In genomic region chr1:115196291-115196690, GRCh38 we compare ENCODE assay signal across 30 cellular contexts.
"Had no signal": no experiment of that assay in that cellular context is flagged by ENCODE, and none has a peak within 500 bp of the region (broad histone marks: within the 10 kb centered on the region; RNA-seq: fewer than 3 reads in every experiment).

No MANE protein-coding gene starts in this region.

- H3K27me3 ChIP-seq: adrenal gland, body of pancreas, esophagus squamous epithelium had no signal

- H3K4me1 ChIP-seq: esophagus squamous epithelium had no signal

- H3K4me3 ChIP-seq: adrenal gland, body of pancreas, coronary artery, dorsolateral prefrontal cortex, esophagus squamous epithelium had no signal

- ATAC-seq: activated CD4-positive, CD25-positive, alpha-beta regulatory T cell treated with anti-CD3 and anti-CD28 coated beads, Interleukin-2, amount 50 U/mL, for 24 hours; activated CD8-positive, alpha-beta memory T cell treated with anti-CD3 and anti-CD28 coated beads, Interleukin-2, amount 10 ng/mL, durations not matched to agents 7 days and 5 days; activated CD8-positive, alpha-beta T cell treated with anti-CD3 and anti-CD28 coated beads, Interleukin-2, amount 10 ng/mL, durations not matched to agents 7 days and 5 days; activated naive CD8-positive, alpha-beta T cell treated with anti-CD3 and anti-CD28 coated beads, Interleukin-2, amount 50 U/mL, for 24 hours; body of pancreas; T-helper 17 cell had no signal

- H3K27ac ChIP-seq: adrenal gland, body of pancreas, coronary artery, dorsolateral prefrontal cortex, esophagus squamous epithelium, WERI-Rb-1 had no signal

- H3K36me3 ChIP-seq: adrenal gland, esophagus squamous epithelium, WERI-Rb-1 had no signal

- H3K9me3 ChIP-seq: adrenal gland, body of pancreas, esophagus squamous epithelium had no signal

- DNase-seq: activated B cell treated with CpG ODN at 0.5 μM for 24 hours; activated CD4-positive, alpha-beta memory T cell treated with anti-CD3 and anti-CD28 coated beads for 36 hours; activated CD4-positive, alpha-beta T cell treated with anti-CD3 and anti-CD28 coated beads, Interleukin-2, amount 10 ng/mL, durations not matched to agents 24 days and 14 days; activated CD8-positive, alpha-beta memory T cell treated with anti-CD3 and anti-CD28 coated beads, Interleukin-2, amount 10 ng/mL, durations not matched to agents 7 days and 5 days; activated CD8-positive, alpha-beta memory T cell treated with anti-CD3 and anti-CD28 coated beads, Interleukin-2, amount 50 U/mL, for 4 hours; activated CD8-positive, alpha-beta T cell treated with anti-CD3 and anti-CD28 coated beads, Interleukin-2, amount 10 ng/mL, durations not matched to agents 7 days and 5 days; activated effector memory CD4-positive, alpha-beta T cell treated with anti-CD3 and anti-CD28 coated beads, Interleukin-2, amount 50 U/mL, for 16 hours; activated naive CD4-positive, alpha-beta T cell treated with anti-CD3 and anti-CD28 coated beads for 36 hours; activated naive CD8-positive, alpha-beta T cell treated with anti-CD3 and anti-CD28 coated beads for 36 hours; activated naive CD8-positive, alpha-beta T cell treated with anti-CD3 and anti-CD28 coated beads, Interleukin-2, amount 50 U/mL, for 24 hours; activated T-cell treated with anti-CD3 and anti-CD28 coated beads, Interleukin-2, amount 50 U/mL, for 1 hour; activated T-cell treated with anti-CD3 and anti-CD28 coated beads, Interleukin-2, amount 50 U/mL, for 48 hours; adrenal gland; amygdala; aorta; body of pancreas; caudate nucleus; cerebellar nuclear complex; dorsolateral prefrontal cortex; effector memory CD4-positive, alpha-beta T cell; endodermal cell; esophagus squamous epithelium; foreskin melanocyte; head of caudate nucleus; T-helper 1 cell; T-helper 17 cell; T1000; WERI-Rb-1 had no signal
